36 cellular contexts compared by ENCODE assay signal in genomic region chr4:24840826-24841587, GRCh38. TPM values are rescaled to one million over a fixed set of nuclear protein-coding genes. Genes with fewer than 3 reads are reported as not detected.
DNase-seq lines count a peak whose midpoint lies in the region; ATAC-seq, FAIRE-seq and TF ChIP-seq lines count a peak whose summit lies in the region.
"Had no signal": no experiment of that assay in that cellular context is flagged by ENCODE, and none has a peak within 500 bp of the region (broad histone marks: within the 10 kb centered on the region; RNA-seq: fewer than 3 reads in every experiment).

No MANE protein-coding gene starts in this region.

- DNase-seq in DMS79 treated with DMSO at 0.1 percent for 48 hours (lab: John Stamatoyannopoulos, UW), result peak; percentile 57
- no peak for DNase-seq in DMS79 (lab: John Stamatoyannopoulos, UW)
- DNase-seq in bronchial epithelial cell (ENCODE audit: low read depth), result peak; percentile 47
- DNase-seq in left kidney (ENCODE audit: low read depth, low spot score), result peak; percentile 26
- DNase-seq in type B pancreatic cell (ENCODE audit: extremely low spot score, unreplicated experiment), result no peak
- DNase-seq in head of caudate nucleus, result no peak
- no peak for DNase-seq in NCI-H1048 (lab: John Stamatoyannopoulos, UW)
- DNase-seq: 8988T; activated CD4-positive, alpha-beta T cell treated with anti-CD3 and anti-CD28 coated beads for 4 hours; CD4-positive, alpha-beta T cell; colonic mucosa; DMS 273 treated with DMSO at 0.1 percent for 48 hours; effector CD8-positive, alpha-beta T cell; erythroblast; heart right ventricle; Karpas-422; kidney; mucosa of descending colon; natural killer cell; NCI-H1436; NCI-H2081; NCI-H345; NCI-H748 treated with DMSO at 0.1 percent for 48 hours; SIG-M5; stimulated activated naive CD4-positive, alpha-beta T cell; T-helper 9 cell had no signal

- ATAC-seq in HG02623 (IDR thresholded peaks at IDR 0.05; ENCODE audit: unreplicated experiment), result no peak
- ATAC-seq: foreskin keratinocyte, heart right ventricle, mucosa of descending colon, natural killer cell had no signal

- H3K36me3 ChIP-seq in bronchial epithelial cell (ENCODE audit: control insufficient read depth, insufficient read depth, low read length), result no peaks in the 10 kb centered on the region
- H3K36me3 ChIP-seq: colonic mucosa, WERI-Rb-1 had no signal

- H3K4me1 Mint-ChIP-seq in type B pancreatic cell (ENCODE audit: unreplicated experiment), result peaks cover 33% of the 10 kb centered on the region
- H3K4me1 Mint-ChIP-seq: activated naive CD4-positive, alpha-beta T cell treated with anti-CD3 and anti-CD28 coated beads, Interleukin-2, amount 50 U/mL, for 24 hours; natural killer cell had no signal

- H3K4me3 ChIP-seq in bronchial epithelial cell (ENCODE audit: low read depth, low read length), result no peak overlapping the region
- H3K4me3 ChIP-seq: colonic mucosa, heart right ventricle, lung, mucosa of descending colon, suprapubic skin had no signal

- peak overlapping the region; percentile 50 for H3K4me3 Mint-ChIP-seq in type B pancreatic cell
- H3K4me3 Mint-ChIP-seq: activated naive CD4-positive, alpha-beta T cell treated with anti-CD3 and anti-CD28 coated beads, Interleukin-2, amount 50 U/mL, for 24 hours; CD4-positive, alpha-beta T cell; natural killer cell had no signal

- H3K27me3 ChIP-seq in bronchial epithelial cell (ENCODE audit: control insufficient read depth, insufficient read depth, low read length), result no peaks in the 10 kb centered on the region
- H3K27me3 ChIP-seq: colonic mucosa, foreskin keratinocyte, heart right ventricle, suprapubic skin had no signal

- H3K27ac Mint-ChIP-seq in type B pancreatic cell, result peak overlapping the region; percentile 90
- H3K27ac Mint-ChIP-seq: activated naive CD4-positive, alpha-beta T cell treated with anti-CD3 and anti-CD28 coated beads, Interleukin-2, amount 50 U/mL, for 24 hours; activated T-helper 2 cell treated with anti-CD3 and anti-CD28 coated beads, Interferon-gamma antibody, Interleukin-2, Interleukin-4, amounts not matched to agents 10 μg/mL and 5 μg/mL and 100 μg/mL, durations not matched to agents 14 hours and 24 hours and 36 hours; CD4-positive, alpha-beta T cell; natural killer cell had no signal

- TF ChIP-seq CTCF in bronchial epithelial cell (IDR thresholded peaks at IDR 0.05; ENCODE audit: insufficient read depth, low read length, severe bottlenecking), result no peak
- TF ChIP-seq CTCF in type B pancreatic cell (conservative IDR thresholded peaks at IDR 0.05), result no peak

- intact Hi-C loops in head of caudate nucleus (cut with DNase I), result no loop called here

- H3K36me3 Mint-ChIP-seq in type B pancreatic cell, result peaks cover 10% of the 10 kb centered on the region
- H3K36me3 Mint-ChIP-seq: activated naive CD4-positive, alpha-beta T cell treated with anti-CD3 and anti-CD28 coated beads, Interleukin-2, amount 50 U/mL, for 24 hours; natural killer cell had no signal

- H3K9me3 Mint-ChIP-seq in type B pancreatic cell, result peaks cover 7% of the 10 kb centered on the region
- H3K9me3 Mint-ChIP-seq: activated naive CD4-positive, alpha-beta T cell treated with anti-CD3 and anti-CD28 coated beads, Interleukin-2, amount 50 U/mL, for 24 hours; activated T-helper 2 cell treated with anti-CD3 and anti-CD28 coated beads, Interferon-gamma antibody, Interleukin-2, Interleukin-4, amounts not matched to agents 10 μg/mL and 5 μg/mL and 100 μg/mL, durations not matched to agents 14 hours and 24 hours and 36 hours; CD4-positive, alpha-beta T cell; natural killer cell had no signal

- H3K27me3 Mint-ChIP-seq in type B pancreatic cell, result no peaks in the 10 kb centered on the region
- H3K27me3 Mint-ChIP-seq: CD4-positive, alpha-beta T cell had no signal

- peak; percentile 23 for FAIRE-seq in bronchial epithelial cell (lab: Jason Lieb, UNC)
- FAIRE-seq: HepG2, kidney, urothelium cell line had no signal

RNA-seq across cellular contexts. Expression of gene SOD3, which starts 45.6 kb away (rescaled TPM):
- total RNA-seq in bronchial epithelial cell (0.13 TPM in 1 of 2 replicates, not detected in the other), type B pancreatic cell (ENCODE audit: low replicate concordance) (3.8 and 5.4 TPM in 2 replicates)
- total RNA-seq: activated T-helper 2 cell treated with anti-CD3 and anti-CD28 coated beads, Interferon-gamma antibody, Interleukin-2, Interleukin-4, amounts not matched to agents 10 μg/mL and 5 μg/mL and 100 μg/mL, durations not matched to agents 14 hours and 24 hours and 36 hours; CD4-positive, alpha-beta T cell; foreskin keratinocyte; H4; HepG2; natural killer cell had no signal

Comparison
In these comparisons a context has a peak if more than half of its experiments do, and no peak if none do; other contexts are left out.
1. DNase-seq: peak in DMS79 treated with DMSO at 0.1 percent for 48 hours (single experiment), bronchial epithelial cell (single experiment) and left kidney (single experiment); none in DMS79 (single experiment), type B pancreatic cell (single experiment), head of caudate nucleus (0 of 42) and NCI-H1048 (single experiment).